Comparison of ENCODE assay signal across 1 cellular context in genomic region chr2:139721454-139721995, GRCh38.
TF ChIP-seq lines count a peak whose summit lies in the region.

No MANE protein-coding gene starts in this region.

TF ChIP-seq in H1, 55 proteins besides CTCF, POLR2A, EP300 and RAD21:
- TF ChIP-seq TAF1 (IDR thresholded peaks at IDR 0.05; ENCODE audit: low read depth, low read length): no peak
- peak; percentile 88 for TF ChIP-seq TCF12 (IDR thresholded peaks at IDR 0.05; ENCODE audit: low read depth, low read length)
- TF ChIP-seq NANOG (IDR thresholded peaks at IDR 0.05; ENCODE audit: insufficient read depth, low read depth, low read length, poor library complexity, severe bottlenecking): peak; percentile 96
